ENCODE assay signal across 11 cellular contexts in the genomic region with DNA sequence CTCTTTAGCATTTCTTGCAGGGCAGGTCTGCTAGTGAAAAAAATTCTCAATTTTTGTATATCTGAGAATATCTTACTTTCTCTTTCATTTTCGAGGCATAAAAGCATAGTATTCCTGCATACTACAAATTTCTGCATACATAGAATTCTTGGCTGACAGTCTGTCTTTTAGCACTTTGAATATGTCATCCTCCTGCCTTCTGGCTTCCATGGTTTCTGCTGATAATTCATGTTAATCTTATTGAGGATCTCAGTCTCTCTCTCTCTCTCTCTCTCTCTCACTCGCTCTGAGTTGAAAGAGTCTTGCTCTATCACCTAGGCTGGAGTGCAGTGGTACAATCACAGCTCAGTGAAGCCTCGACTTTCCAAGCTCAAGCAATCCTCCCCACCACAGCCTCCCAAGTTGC.
DNase-seq lines count a peak whose midpoint lies in the region; ATAC-seq and TF ChIP-seq lines count a peak whose summit lies in the region.
"Had no signal": no experiment of that assay in that cellular context is flagged by ENCODE, and none has a peak within 500 bp of the region (broad histone marks: within the 10 kb centered on the region; RNA-seq: fewer than 3 reads in every experiment).

No MANE protein-coding gene starts in this region.

- H3K36me3 Mint-ChIP-seq in CD4-positive, CD25-positive, alpha-beta regulatory T cell, result no peaks in the 10 kb centered on the region
- peaks cover 4% of the 10 kb centered on the region; the same call in 1 of the 2 replicates for H3K36me3 Mint-ChIP-seq in HFFc6 (ENCODE audit: low read depth)
- no peaks in the 10 kb centered on the region for H3K36me3 Mint-ChIP-seq in activated CD8-positive, alpha-beta T cell treated with anti-CD3 and anti-CD28 coated beads for 36 hours (ENCODE audit: low read depth)

- peak overlapping the region; percentile 56 for H3K4me3 ChIP-seq in CD4-positive, CD25-positive, alpha-beta regulatory T cell (ENCODE audit: low read depth, low read length)
- H3K4me3 ChIP-seq in Karpas-422 (ENCODE audit: low read length) (no peak overlapping the region), PC-3 (ENCODE audit: low read length) (no peak overlapping the region)

- H3K9me2 ChIP-seq in Karpas-422 (replicated peaks; ENCODE audit: insufficient read depth, low read length) (no peaks in the 10 kb centered on the region), PC-3 (replicated peaks; ENCODE audit: low read length) (no peaks in the 10 kb centered on the region)

- H3K27ac Mint-ChIP-seq in CD4-positive, CD25-positive, alpha-beta regulatory T cell, result peak overlapping the region in 2 of 3 donors; percentile 34 to 88
- H3K27ac Mint-ChIP-seq in HFFc6, result 0 out of 2 replicates have a peak overlapping the region, but pooled peaks have one; percentile 3
- no peak overlapping the region for H3K27ac Mint-ChIP-seq in activated CD8-positive, alpha-beta T cell treated with anti-CD3 and anti-CD28 coated beads for 36 hours

- H2AFZ ChIP-seq in Karpas-422 (ENCODE audit: low read length) (no peak overlapping the region), PC-3 (ENCODE audit: low read length) (no peak overlapping the region)

- no peaks in the 10 kb centered on the region for H3K79me2 ChIP-seq in Karpas-422 (ENCODE audit: low read length)
- no peaks in the 10 kb centered on the region for H3K79me2 ChIP-seq in PC-3 (ENCODE audit: low read length)

- no peaks in the 10 kb centered on the region for H3F3A ChIP-seq in PC-3 (ENCODE audit: low read length, unreplicated experiment)

- peak overlapping the region; percentile 13 to 84 (median 60) for H3K4me3 Mint-ChIP-seq in CD4-positive, CD25-positive, alpha-beta regulatory T cell
- H3K4me3 Mint-ChIP-seq in HFFc6, result peak overlapping the region; percentile 61
- H3K4me3 Mint-ChIP-seq in activated CD8-positive, alpha-beta T cell treated with anti-CD3 and anti-CD28 coated beads for 36 hours, result peak overlapping the region; percentile 15

- CTCF ChIA-PET in activated CD8-positive, alpha-beta T cell treated with anti-CD3 and anti-CD28 coated beads for 36 hours (lab: Charles Lee), result no interaction called here
- CTCF ChIA-PET in PC-3 (lab: Charles Lee), result no interaction called here

- no peaks in the 10 kb centered on the region for H3K4me1 ChIP-seq in CD4-positive, CD25-positive, alpha-beta regulatory T cell (ENCODE audit: control insufficient read depth, insufficient read depth, low read length, poor library complexity, severe bottlenecking)
- H3K4me1 ChIP-seq in Karpas-422 (ENCODE audit: low read length) (no peaks in the 10 kb centered on the region), PC-3 (ENCODE audit: insufficient read depth, low read length) (no peaks in the 10 kb centered on the region)

- BruUV-seq in PC-3 (replicated peaks; lab: Mats Ljungman, UMichigan), result no TSS peak

- H3K36me3 ChIP-seq in CD4-positive, CD25-positive, alpha-beta regulatory T cell (ENCODE audit: control insufficient read depth, insufficient read depth, low read length), result no peaks in the 10 kb centered on the region
- H3K36me3 ChIP-seq in Karpas-422 (ENCODE audit: insufficient read depth, low read length) (no peaks in the 10 kb centered on the region), PC-3 (ENCODE audit: low read depth, low read length) (no peaks in the 10 kb centered on the region)
- H3K36me3 ChIP-seq: WERI-Rb-1 had no signal

- intact Hi-C loops in activated CD8-positive, alpha-beta T cell treated with anti-CD3 and anti-CD28 coated beads for 36 hours (cut with micrococcal nuclease), result no loop called here
- intact Hi-C loops in PC-3 (cut with micrococcal nuclease), result no loop called here

- H3K27ac ChIP-seq in CD4-positive, CD25-positive, alpha-beta regulatory T cell (ENCODE audit: insufficient read depth, low read length, poor library complexity, severe bottlenecking), result no peak overlapping the region
- H3K27ac ChIP-seq in Karpas-422 (ENCODE audit: low read length) (no peak overlapping the region), PC-3 (ENCODE audit: low read length) (no peak overlapping the region)
- H3K27ac ChIP-seq: WERI-Rb-1 had no signal

- H3K9me3 ChIP-seq in CD4-positive, CD25-positive, alpha-beta regulatory T cell (ENCODE audit: control insufficient read depth in 2 of 2, low read length in 2 of 2), result no peaks in the 10 kb centered on the region
- no peaks in the 10 kb centered on the region for H3K9me3 ChIP-seq in Karpas-422 (ENCODE audit: low read length)
- no peaks in the 10 kb centered on the region for H3K9me3 ChIP-seq in PC-3 (ENCODE audit: low read length)

- no peak for TF ChIP-seq CTCF in HFFc6 (IDR thresholded peaks at IDR 0.05)
- TF ChIP-seq CTCF in activated CD8-positive, alpha-beta T cell treated with anti-CD3 and anti-CD28 coated beads for 36 hours (IDR thresholded peaks at IDR 0.05), result no peak
- TF ChIP-seq CTCF in PC-3 (conservative IDR thresholded peaks at IDR 0.05; ENCODE audit: low read depth, low read length), result no peak

- H3K9me3 Mint-ChIP-seq in CD4-positive, CD25-positive, alpha-beta regulatory T cell, result no peaks in the 10 kb centered on the region
- H3K9me3 Mint-ChIP-seq in HFFc6, result peaks cover 11% of the 10 kb centered on the region
- H3K9me3 Mint-ChIP-seq in activated CD8-positive, alpha-beta T cell treated with anti-CD3 and anti-CD28 coated beads for 36 hours, result peaks cover 3% of the 10 kb centered on the region

- ATAC-seq in CD4-positive, CD25-positive, alpha-beta regulatory T cell (ENCODE audit: low read depth in 2 of 2), result no peak
- no peak for ATAC-seq in activated CD8-positive, alpha-beta T cell treated with anti-CD3 and anti-CD28 coated beads for 36 hours
- no peak for ATAC-seq in GM18907 (IDR thresholded peaks at IDR 0.05; ENCODE audit: unreplicated experiment)
- ATAC-seq in PC-3, result no peak

- H4K20me1 ChIP-seq in Karpas-422 (ENCODE audit: insufficient read depth, low read depth, low read length) (no peaks in the 10 kb centered on the region), PC-3 (ENCODE audit: low read length) (no peaks in the 10 kb centered on the region)

- H3K4me2 ChIP-seq in Karpas-422 (ENCODE audit: low read depth, low read length, poor library complexity, severe bottlenecking), result no peak overlapping the region
- no peak overlapping the region for H3K4me2 ChIP-seq in PC-3 (ENCODE audit: low read length)

- peak in 1 of 3 donors; percentile 29 for DNase-seq in CD4-positive, CD25-positive, alpha-beta regulatory T cell
- DNase-seq in HFFc6 (no peak), iris pigment epithelial cell (ENCODE audit: low read depth) (peak; percentile 62), Karpas-422 (no peak), PC-3 (no peak)
- no peak for DNase-seq in activated CD8-positive, alpha-beta T cell treated with anti-CD3 and anti-CD28 coated beads for 36 hours
- no peak for DNase-seq in activated CD4-positive, CD25-positive, alpha-beta regulatory T cell treated with anti-CD3 and anti-CD28 coated beads, Interleukin-2, amount 50 U/mL, for 72 hours
- DNase-seq: AML-193, kidney, WERI-Rb-1 had no signal

- peaks cover 9 to 18% (median 11%) of the 10 kb centered on the region in 4 donors for H3K4me1 Mint-ChIP-seq in CD4-positive, CD25-positive, alpha-beta regulatory T cell
- peaks cover 15% of the 10 kb centered on the region for H3K4me1 Mint-ChIP-seq in HFFc6 (ENCODE audit: low read depth)
- H3K4me1 Mint-ChIP-seq in activated CD8-positive, alpha-beta T cell treated with anti-CD3 and anti-CD28 coated beads for 36 hours (ENCODE audit: low read depth), result peaks cover 7% of the 10 kb centered on the region

- no peak overlapping the region for H3K9ac ChIP-seq in Karpas-422 (ENCODE audit: low read length)
- H3K9ac ChIP-seq in PC-3 (ENCODE audit: low read length), result no peak overlapping the region

- no peaks in the 10 kb centered on the region for H3K27me3 ChIP-seq in CD4-positive, CD25-positive, alpha-beta regulatory T cell (ENCODE audit: control insufficient read depth, insufficient read depth, low read length)
- H3K27me3 ChIP-seq in Karpas-422 (ENCODE audit: low read length) (no peaks in the 10 kb centered on the region), PC-3 (ENCODE audit: low read length) (no peaks in the 10 kb centered on the region)

- POLR2A ChIA-PET in activated CD8-positive, alpha-beta T cell treated with anti-CD3 and anti-CD28 coated beads for 36 hours (lab: Charles Lee), result no interaction called here
- POLR2A ChIA-PET in PC-3 (lab: Charles Lee; ENCODE audit: unreplicated experiment), result no interaction called here

- no peaks in the 10 kb centered on the region for H3K27me3 Mint-ChIP-seq in CD4-positive, CD25-positive, alpha-beta regulatory T cell
- H3K27me3 Mint-ChIP-seq in HFFc6 (ENCODE audit: insufficient read depth), result no peaks in the 10 kb centered on the region
- no peaks in the 10 kb centered on the region for H3K27me3 Mint-ChIP-seq in activated CD8-positive, alpha-beta T cell treated with anti-CD3 and anti-CD28 coated beads for 36 hours
